Comparison of ENCODE assay signal across 7 cellular contexts in genomic region chr7:150368884-150369739, GRCh38. TPM values are rescaled to one million over a fixed set of nuclear protein-coding genes. Genes with fewer than 3 reads are reported as not detected.
A peak's percentile ranks its signal among the peaks of the same experiment; 100 is the strongest.
DNase-seq lines count a peak whose midpoint lies in the region; ATAC-seq and TF ChIP-seq lines count a peak whose summit lies in the region.

No MANE protein-coding gene starts in this region.

- peaks cover 0 to 47% of the 10 kb centered on the region in 2 experiments; a peak in 1 of 3 replicates for H3K36me3 ChIP-seq in HEK293 (ENCODE audit: control insufficient read depth in 2 of 2, insufficient read depth in 1 of 2, low read length in 2 of 2)
- H3K36me3 ChIP-seq in right lobe of liver: peaks cover 0 to 23% (median 10%) of the 10 kb centered on the region in 4 donors

- TF ChIP-seq CTCF in GM13977 (IDR thresholded peaks at IDR 0.05; ENCODE audit: extremely low read depth, insufficient read depth, missing control alignments) (no peak), HEK293 (tag by site-specific recombination; IDR thresholded peaks at IDR 0.05) (no peak), right lobe of liver (IDR thresholded peaks at IDR 0.05) (no peak)

- H3K27me3 ChIP-seq in right lobe of liver: no peaks in the 10 kb centered on the region

- H3K4me3 ChIP-seq in HEK293 (ENCODE audit: low read depth, low read length) (peak overlapping the region; percentile 89), right lobe of liver (peak overlapping the region; percentile 95 to 99 (median 97))

- no peaks in the 10 kb centered on the region for H3K9me3 ChIP-seq in HEK293 (ENCODE audit: control insufficient read depth, insufficient read depth, low read depth, low read length)
- H3K9me3 ChIP-seq in right lobe of liver: no peaks in the 10 kb centered on the region

- POLR2A ChIA-PET in HEK293 (lab: Yijun Ruan, JAX): interaction anchor here (0.5 to 2.5 kb wide), 9 partner anchors 9 to 138 kb away, joined by 3 to 18 read pairs (median 4); no protein-coding TSS in a partner anchor

- DNase-seq in GM13977 (ENCODE audit: low spot score): peak; percentile 80
- peak; percentile 73 for DNase-seq in NAMALWA (ENCODE audit: low spot score)
- peak; percentile 53 for DNase-seq in activated CD4-positive, alpha-beta T cell treated with anti-CD3 and anti-CD28 coated beads for 1 hour
- DNase-seq in dermis microvascular lymphatic vessel endothelial cell (ENCODE audit: low read depth in 2 of 2): peak; percentile 78 to 80
- DNase-seq in right lobe of liver: peak; percentile 75 to 85 (median 79)
- peak; percentile 44 to 53 for DNase-seq in stimulated activated CD8-positive, alpha-beta memory T cell treated with anti-CD3 and anti-CD28 coated beads, Interleukin-15, amount 100 ng/mL, for 4 hours (ENCODE audit: low read depth in 2 of 2)

- H3K4me1 ChIP-seq in HEK293 (ENCODE audit: control insufficient read depth, insufficient read depth, low read length) (no peaks in the 10 kb centered on the region), right lobe of liver (peaks cover 0 to 24% (median 11%) of the 10 kb centered on the region in 4 donors)

- 0% methylated on average over 4 of the region's 58 CpGs for WGBS in right lobe of liver (ENCODE audit: insufficient coverage, low coverage, low lambda C conversion rate, missing lambda C conversion rate)

- peak overlapping the region; percentile 74 for H3K27ac ChIP-seq in HEK293 (ENCODE audit: extremely low read depth, low read depth, low read length)
- H3K27ac ChIP-seq in right lobe of liver: peak overlapping the region; percentile 85 to 98 (median 96)

- peak; percentile 55 to 63 (median 61) for ATAC-seq in right lobe of liver

- in situ Hi-C loops in GM13977 (cut with MboI; ENCODE audit: low pct_unique_long_range_greater_than_20kb, low sequenced_read_pairs, unreplicated experiment): no loop called here

- no peak for TF ChIP-seq POLR2A in right lobe of liver (IDR thresholded peaks at IDR 0.05)

- intact Hi-C loops in right lobe of liver (cut with DNase I): no loop called here

- CTCF ChIA-PET in HEK293 (lab: Yijun Ruan, JAX): interaction anchor here (0.9 kb wide), 2 partner anchors 11 to 36 kb away, joined by 3 read pairs; a partner anchor contains a TSS

TF ChIP-seq in HEK293, 187 proteins besides CTCF, POLR2A, EP300 and RAD21 (continues in another document):
- TF ChIP-seq OVOL3 (tag by site-specific recombination; IDR thresholded peaks at IDR 0.05) (no peak), ZNF350 (tag by site-specific recombination; IDR thresholded peaks at IDR 0.05) (no peak), ZBTB26 (tag by site-specific recombination; optimal IDR thresholded peaks at IDR 0.05) (peak; percentile 86), ZIC2 (tag by site-specific recombination; IDR thresholded peaks at IDR 0.05) (peak; percentile 66), PATZ1 (tag by site-specific recombination; IDR thresholded peaks at IDR 0.05) (peak; percentile 63), ZBTB8A (tag by site-specific recombination; IDR thresholded peaks at IDR 0.05) (no peak), ZNF530 (tag by site-specific recombination; IDR thresholded peaks at IDR 0.05; ENCODE audit: low read depth) (no peak), ZNF202 (tag by site-specific recombination; IDR thresholded peaks at IDR 0.05; ENCODE audit: borderline replicate concordance) (no peak), GFI1B (tag by site-specific recombination; IDR thresholded peaks at IDR 0.05) (no peak), ZNF621 (tag by site-specific recombination; IDR thresholded peaks at IDR 0.05) (no peak), KLF16 (tag by site-specific recombination; IDR thresholded peaks at IDR 0.05) (0 out of 2 replicates have a peak, but pooled peaks have one; percentile 31), ZNF610 (tag by site-specific recombination; IDR thresholded peaks at IDR 0.05; ENCODE audit: borderline replicate concordance) (0 out of 2 replicates have a peak, but pooled peaks have one; percentile 38), ZNF776 (tag by site-specific recombination; IDR thresholded peaks at IDR 0.05; ENCODE audit: borderline replicate concordance) (no peak), ZEB2 (tag by site-specific recombination; IDR thresholded peaks at IDR 0.05) (peak; percentile 47; the same call in 1 of the 2 replicates), GLIS1 (tag by site-specific recombination; IDR thresholded peaks at IDR 0.05) (peak; percentile 17; the same call in 1 of the 2 replicates), SP7 (tag by site-specific recombination; IDR thresholded peaks at IDR 0.05) (peak; percentile 57), SP2 (tag by site-specific recombination; IDR thresholded peaks at IDR 0.05) (no peak), ZNF792 (tag by site-specific recombination; IDR thresholded peaks at IDR 0.05) (no peak; the same call in 1 of the 2 replicates), SETDB1 (IDR thresholded peaks at IDR 0.05; ENCODE audit: insufficient read length, low read length) (no peak), ZBTB11 (tag by site-specific recombination; conservative IDR thresholded peaks at IDR 0.05; ENCODE audit: low read depth) (0 out of 2 replicates have a peak, but pooled peaks have one; percentile 19), ZBTB7A (tag by site-specific recombination; IDR thresholded peaks at IDR 0.05; ENCODE audit: low read depth) (0 out of 2 replicates have a peak, but pooled peaks have one; percentile 7), KLF1 (tag by site-specific recombination; IDR thresholded peaks at IDR 0.05) (no peak), YY2 (tag by site-specific recombination; IDR thresholded peaks at IDR 0.05) (0 out of 2 replicates have a peak, but pooled peaks have one; percentile 9), ZNF544 (tag by site-specific recombination; IDR thresholded peaks at IDR 0.05) (no peak), ZNF416 (tag by site-specific recombination; IDR thresholded peaks at IDR 0.05) (no peak), ZNF473 (tag by site-specific recombination; IDR thresholded peaks at IDR 0.05) (no peak), ZNF221 (tag by site-specific recombination; IDR thresholded peaks at IDR 0.05; ENCODE audit: borderline replicate concordance) (no peak)

RNA-seq across cellular contexts. Expression of gene REPIN1, which starts 0.5 kb away (rescaled TPM):
- total RNA-seq in dermis microvascular lymphatic vessel endothelial cell: 46.6 and 60.3 TPM in 2 replicates
- total RNA-seq in right lobe of liver: 100 to 1,000 TPM in 2 of 6 experiments, 10 to 100 TPM in 4; 56.2 to 133 (median 73.5) TPM

RNA-seq across cellular contexts. Expression of gene ZNF775, which starts 10.0 kb away (rescaled TPM):
- total RNA-seq in dermis microvascular lymphatic vessel endothelial cell (4.7 and 7.5 TPM in 2 replicates), right lobe of liver (1 to 10 TPM in 3 of 6 experiments, under 1 TPM in 3; 0.44 to 1.6 (median 0.96) TPM)

RNA-seq across cellular contexts. Expression of gene RARRES2, which starts 27.7 kb away (rescaled TPM):
- total RNA-seq in dermis microvascular lymphatic vessel endothelial cell (0.51 and 1.8 TPM in 2 replicates), right lobe of liver (100 to 1,000 TPM; 552 to 948 (median 788) TPM)

RNA-seq across cellular contexts. Expression of gene ACTR3C, which starts 45.8 kb away (rescaled TPM):
- total RNA-seq in dermis microvascular lymphatic vessel endothelial cell: 4.7 and 7.1 TPM in 2 replicates
- 10 to 100 TPM; 30.0 to 36.5 (median 32.7) TPM for total RNA-seq in right lobe of liver

RNA-seq across cellular contexts. Expression of gene LRRC61, which starts 46.0 kb away (rescaled TPM):
- total RNA-seq in dermis microvascular lymphatic vessel endothelial cell (3.7 and 4.8 TPM in 2 replicates), right lobe of liver (10 to 100 TPM; 13.0 to 33.0 (median 19.1) TPM)

Comparison
In these comparisons a context has a peak if more than half of its experiments do, and no peak if none do; other contexts are left out.
1. Peak in every context shown above with its lines: DNase-seq, ATAC-seq, H3K4me3 ChIP-seq and H3K27ac ChIP-seq.
2. RNA of gene RARRES2, which starts 27.7 kb away (total RNA-seq): 552 to 948 TPM in right lobe of liver; 0.51 to 1.8 TPM in dermis microvascular lymphatic vessel endothelial cell; every median in the first group is over 100 times any median in the second.